In genomic region chr15:68186671-68187397, GRCh38 we compare ENCODE assay signal across 11 cellular contexts. TPM values are rescaled to one million over a fixed set of nuclear protein-coding genes. Genes with fewer than 3 reads are reported as not detected.
DNase-seq lines count a peak whose midpoint lies in the region; ATAC-seq and TF ChIP-seq lines count a peak whose summit lies in the region.
"Had no signal": no experiment of that assay in that cellular context is flagged by ENCODE, and none has a peak within 500 bp of the region (broad histone marks: within the 10 kb centered on the region; RNA-seq: fewer than 3 reads in every experiment).

No MANE protein-coding gene starts in this region.

- peak in 7 of 8 donors; percentile 50 to 77 (median 65) for ATAC-seq in heart right ventricle
- no peak for ATAC-seq in GM21528 (IDR thresholded peaks at IDR 0.05; ENCODE audit: low FRiP score, unreplicated experiment)
- no peak for ATAC-seq in HG02642 (IDR thresholded peaks at IDR 0.05; ENCODE audit: poor library complexity, unreplicated experiment)
- no peak for ATAC-seq in HG02970 (IDR thresholded peaks at IDR 0.05; ENCODE audit: low FRiP score, unreplicated experiment)

- H3K27me3 ChIP-seq in heart right ventricle (no peaks in the 10 kb centered on the region), suprapubic skin (no peaks in the 10 kb centered on the region)

- intact Hi-C loops in heart right ventricle (cut with DNase I): no loop called here

- H3K27ac ChIP-seq in heart right ventricle: peak overlapping the region in 8 of 10 donors; percentile 20 to 69 (median 58)
- peak overlapping the region; percentile 73 for H3K27ac ChIP-seq in suprapubic skin

- DNase-seq in NCI-H2081 (lab: John Stamatoyannopoulos, UW) (peak; percentile 19 to 61), NCI-H2081 treated with DMSO at 0.1 percent for 48 hours (lab: John Stamatoyannopoulos, UW) (no peak), astrocyte of the hippocampus (ENCODE audit: low read depth, low spot score) (peak; percentile 45), heart right ventricle (no peak), suprapubic skin (ENCODE audit: low spot score in 2 of 2) (no peak)
- DNase-seq: activated gamma-delta T cell; stimulated activated naive CD4-positive, alpha-beta T cell; T-helper 9 cell had no signal

- no peak for TF ChIP-seq POLR2A in suprapubic skin (IDR thresholded peaks at IDR 0.05)

- H3K4me1 ChIP-seq in heart right ventricle (peaks cover 0 to 28% (median 23%) of the 10 kb centered on the region in 9 donors), suprapubic skin (peaks cover 28% of the 10 kb centered on the region)

- peaks cover 0 to 98% (median 16%) of the 10 kb centered on the region in 9 donors for H3K36me3 ChIP-seq in heart right ventricle
- H3K36me3 ChIP-seq in suprapubic skin: peaks cover 41% of the 10 kb centered on the region

- H3K4me3 ChIP-seq in heart right ventricle: no peak overlapping the region
- no peak overlapping the region for H3K4me3 ChIP-seq in suprapubic skin

- TF ChIP-seq EP300 in suprapubic skin (IDR thresholded peaks at IDR 0.05): no peak

- H3K9me3 ChIP-seq in heart right ventricle: no peaks in the 10 kb centered on the region
- H3K9me3 ChIP-seq in suprapubic skin: no peaks in the 10 kb centered on the region

- TF ChIP-seq CTCF in heart right ventricle (IDR thresholded peaks at IDR 0.05): no peak
- TF ChIP-seq CTCF in suprapubic skin (IDR thresholded peaks at IDR 0.05): no peak

- 88 to 89% methylated on average over 5 of the region's 5 CpGs for WGBS in heart right ventricle, 2 donors
- 70% methylated on average over 5 of the region's 5 CpGs for WGBS in suprapubic skin

RNA-seq across cellular contexts. Expression of gene CALML4, which starts 18.3 kb away (rescaled TPM):
- total RNA-seq in heart right ventricle (1 to 10 TPM in 3 of 10 donors, under 1 TPM in 7; 0.28 to 1.8 (median 0.81) TPM), suprapubic skin (10 to 100 TPM in 1 of 4 donors, 1 to 10 TPM in 3; 2.4 to 13.6 (median 4.8) TPM)
- 1 to 10 TPM; 1.9 to 5.9 TPM for polyA plus RNA-seq in heart right ventricle

RNA-seq across cellular contexts. Expression of gene CLN6, which starts 42.7 kb away (rescaled TPM):
- 10 to 100 TPM in 2 of 10 donors, 1 to 10 TPM in 8; 5.8 to 14.2 (median 8.9) TPM for total RNA-seq in heart right ventricle
- 10 to 100 TPM; 10.6 to 14.2 TPM for polyA plus RNA-seq in heart right ventricle
- 10 to 100 TPM; 20.3 to 38.1 (median 27.9) TPM for total RNA-seq in suprapubic skin

Comparison
In these comparisons a context has a peak if more than half of its experiments do, and no peak if none do; other contexts are left out.
1. DNase-seq: peak in NCI-H2081 (2 of 2) and astrocyte of the hippocampus (single experiment); none in NCI-H2081 treated with DMSO at 0.1 percent for 48 hours (single experiment), heart right ventricle (0 of 2) and suprapubic skin (0 of 2).
2. ATAC-seq: peak in heart right ventricle (7 of 8); none in GM21528 (single experiment), HG02642 (single experiment) and HG02970 (single experiment).